ENCODE assay signal across 13 cellular contexts in genomic region chr21:45029298-45029967, GRCh38. TPM values are rescaled to one million over a fixed set of nuclear protein-coding genes. Genes with fewer than 3 reads are reported as not detected.
DNase-seq lines count a peak whose midpoint lies in the region; ATAC-seq, FAIRE-seq and TF ChIP-seq lines count a peak whose summit lies in the region.
"Had no signal": no experiment of that assay in that cellular context is flagged by ENCODE, and none has a peak within 500 bp of the region (broad histone marks: within the 10 kb centered on the region; RNA-seq: fewer than 3 reads in every experiment).

No MANE protein-coding gene starts in this region.

- peak; percentile 30 to 57 for DNase-seq in SHP77 (lab: John Stamatoyannopoulos, UW)
- DNase-seq in heart left ventricle, result peak in 4 of 5 donors; percentile 37 to 65 (median 52)
- DNase-seq in putamen (ENCODE audit: low spot score), result peak; percentile 8
- DNase-seq in stimulated activated CD4-positive, alpha-beta T cell treated with anti-CD3 and anti-CD28 coated beads, Interleukin-2, amount 100 ng/mL, for 24 hours, result no peak
- DNase-seq in occipital lobe (lab: John Stamatoyannopoulos, UW), result no peak
- DNase-seq: activated T-cell treated with anti-CD3 and anti-CD28 coated beads for 4 hours; effector CD8-positive, alpha-beta T cell; stimulated activated CD4-positive, alpha-beta T cell treated with anti-CD3 and anti-CD28 coated beads, Interleukin-2, amount 100 ng/mL, for 48 hours had no signal

- H3K27me3 ChIP-seq in heart left ventricle, result no peaks in the 10 kb centered on the region

- peaks cover 5 to 49% (median 29%) of the 10 kb centered on the region in 12 donors for H3K4me1 ChIP-seq in heart left ventricle

- TF ChIP-seq POLR2A in heart left ventricle (IDR thresholded peaks at IDR 0.05), result no peak

- TF ChIP-seq CTCF in heart left ventricle (IDR thresholded peaks at IDR 0.05), result no peak

- peak; percentile 13 for FAIRE-seq in G401.6 (lab: Jason Lieb, UNC)

- intact Hi-C loops in heart left ventricle (cut with DNase I), result no loop called here

- H3K27ac ChIP-seq in heart left ventricle, result peak overlapping the region in 2 of 12 donors; percentile 20 to 53

- no peak overlapping the region for H3K4me3 ChIP-seq in heart left ventricle
- H3K4me3 ChIP-seq: lung had no signal

- H3K36me3 ChIP-seq in heart left ventricle, result no peaks in the 10 kb centered on the region

- ATAC-seq in heart left ventricle (peak in 3 of 4 donors; percentile 70 to 74 (median 72)), GM21825 (IDR thresholded peaks at IDR 0.05; ENCODE audit: unreplicated experiment) (no peak), HG03565 (IDR thresholded peaks at IDR 0.05; ENCODE audit: unreplicated experiment) (no peak)
- ATAC-seq: T-cell had no signal

- peaks cover 0 to 4% (median 0%) of the 10 kb centered on the region in 12 donors for H3K9me3 ChIP-seq in heart left ventricle

- 57 to 82% (median 80%) methylated on average over 8 to 15 of the region's 15 CpGs for WGBS in heart left ventricle, 4 donors

RNA-seq across cellular contexts. Expression of gene ADARB1, which starts 44.9 kb away (rescaled TPM):
- total RNA-seq in heart left ventricle (10 to 100 TPM in 8 of 9 donors, 1 to 10 TPM in 1; 6.9 to 16.3 (median 12.1) TPM), occipital lobe (17.0 TPM)
- 10 to 100 TPM in 1 of 2 donors, 1 to 10 TPM in 1; 8.9 to 11.5 TPM for polyA plus RNA-seq in heart left ventricle

Comparison
In these comparisons a context has a peak if more than half of its experiments do, and no peak if none do; other contexts are left out.
1. DNase-seq: peak in SHP77 (2 of 2), heart left ventricle (4 of 5) and putamen (single experiment); none in stimulated activated CD4-positive, alpha-beta T cell treated with anti-CD3 and anti-CD28 coated beads, Interleukin-2, amount 100 ng/mL, for 24 hours (0 of 2) and occipital lobe (single experiment).
2. ATAC-seq: peak in heart left ventricle (3 of 4); none in GM21825 (single experiment) and HG03565 (single experiment).